In the genomic region with DNA sequence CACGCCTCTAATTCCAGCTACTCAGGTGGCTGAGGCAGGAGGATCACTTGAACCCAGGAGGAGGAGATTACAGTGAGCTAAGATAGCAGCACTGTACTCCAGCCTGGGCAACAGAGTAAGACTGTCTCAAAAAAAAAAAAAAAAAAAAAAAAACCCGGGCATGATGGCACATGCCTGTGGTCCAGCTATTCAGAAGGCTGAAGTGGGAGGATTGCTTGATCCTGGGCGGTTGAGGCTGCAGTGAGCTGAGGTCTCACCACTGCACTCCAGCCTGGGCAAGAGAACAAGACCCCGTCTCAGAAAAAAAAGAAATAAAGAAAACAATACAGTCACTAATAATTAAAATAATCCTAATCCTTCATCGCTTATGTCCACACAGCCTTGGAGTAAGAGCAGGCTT, we compare ENCODE assay signal across 10 cellular contexts.
DNase-seq lines count a peak whose midpoint lies in the region; ATAC-seq, FAIRE-seq and TF ChIP-seq lines count a peak whose summit lies in the region.
"Had no signal": no experiment of that assay in that cellular context is flagged by ENCODE, and none has a peak within 500 bp of the region (broad histone marks: within the 10 kb centered on the region; RNA-seq: fewer than 3 reads in every experiment).

No MANE protein-coding gene starts in this region.

- intact Hi-C loops in esophagus squamous epithelium (cut with DNase I), result no loop called here

- H3K4me1 ChIP-seq in ACC112 (ENCODE audit: control insufficient read depth, insufficient read depth, low read length, unreplicated experiment) (peaks cover 71% of the 10 kb centered on the region), esophagus squamous epithelium (peaks cover 0 to 70% (median 45%) of the 10 kb centered on the region in 3 donors)

- DNase-seq in RPMI8226, result peak; percentile 15
- no peak for DNase-seq in esophagus squamous epithelium (lab: John Stamatoyannopoulos, UW)
- no peak for DNase-seq in osteocyte (ENCODE audit: extremely low spot score, unreplicated experiment)
- no peak for DNase-seq in GM10248 (ENCODE audit: extremely low spot score)
- no peak for DNase-seq in HTR-8/SVneo (ENCODE audit: insufficient read length, low spot score)
- DNase-seq: kidney had no signal

- POLR2A ChIA-PET in GM10248 (lab: Yijun Ruan, JAX), result interaction anchor here (0.6 kb wide), 2 partner anchors 34 to 217 kb away, joined by 3 to 4 read pairs; no protein-coding TSS in a partner anchor

- CTCF ChIA-PET in GM10248 (lab: Yijun Ruan, JAX), result interaction anchor here (1.5 kb wide), 1 partner anchor 14 kb away, joined by 4 read pairs; no protein-coding TSS in a partner anchor

- ATAC-seq in GM18870 (IDR thresholded peaks at IDR 0.05; ENCODE audit: unreplicated experiment), result no peak
- no peak for ATAC-seq in HG02759 (IDR thresholded peaks at IDR 0.05; ENCODE audit: unreplicated experiment)
- ATAC-seq: activated T-helper 17 cell treated with anti-CD3 and anti-CD28 coated beads, Interleukin-2, amount 50 U/mL, for 72 hours had no signal

- peak overlapping the region; percentile 66 for H3K27ac ChIP-seq in ACC112 (ENCODE audit: low read depth, low read length)
- peak overlapping the region in 3 of 4 donors; percentile 45 to 54 (median 49) for H3K27ac ChIP-seq in esophagus squamous epithelium

- H2AFZ ChIP-seq in ACC112 (ENCODE audit: low read length, unreplicated experiment), result no peak overlapping the region

- H3K4me3 ChIP-seq in ACC112 (ENCODE audit: low read depth, low read length) (peak overlapping the region; percentile 10; the same call in 1 of the 2 replicates), esophagus squamous epithelium (no peak overlapping the region)

- H3K4me3 Mint-ChIP-seq in osteocyte (ENCODE audit: unreplicated experiment), result no peak overlapping the region
- H3K4me3 Mint-ChIP-seq: activated T-helper 17 cell treated with anti-CD3 and anti-CD28 coated beads, Interleukin-2, amount 50 U/mL, for 72 hours had no signal

- H3K9me3 ChIP-seq in esophagus squamous epithelium, result no peaks in the 10 kb centered on the region

- no peaks in the 10 kb centered on the region for H3K9me3 Mint-ChIP-seq in osteocyte (ENCODE audit: unreplicated experiment)

- peak overlapping the region; percentile 48 for H3K27ac Mint-ChIP-seq in osteocyte (ENCODE audit: unreplicated experiment)
- H3K27ac Mint-ChIP-seq: activated T-helper 17 cell treated with anti-CD3 and anti-CD28 coated beads, Interleukin-2, amount 50 U/mL, for 72 hours had no signal

- peaks cover 2% of the 10 kb centered on the region for H3K36me3 Mint-ChIP-seq in osteocyte (ENCODE audit: unreplicated experiment)

- no peak for FAIRE-seq in HTR-8/SVneo (lab: Jason Lieb, UNC)
- FAIRE-seq: kidney had no signal

- peaks cover 69% of the 10 kb centered on the region for H3K4me1 Mint-ChIP-seq in osteocyte (ENCODE audit: unreplicated experiment)
- H3K4me1 Mint-ChIP-seq: activated T-helper 17 cell treated with anti-CD3 and anti-CD28 coated beads, Interleukin-2, amount 50 U/mL, for 72 hours had no signal

- TF ChIP-seq CTCF in esophagus squamous epithelium (IDR thresholded peaks at IDR 0.05), result no peak
- TF ChIP-seq CTCF in osteocyte (IDR thresholded peaks at IDR 0.05), result no peak
- TF ChIP-seq CTCF in GM10248 (IDR thresholded peaks at IDR 0.05; ENCODE audit: control extremely low read depth, extremely low read depth, low read depth, missing control alignments), result no peak

- H3K79me2 ChIP-seq in ACC112 (ENCODE audit: control insufficient read depth, insufficient read depth, low read length, unreplicated experiment), result peaks cover 70% of the 10 kb centered on the region

- 76 to 79% methylated on average over 4 to 5 of the region's 5 CpGs for WGBS in esophagus squamous epithelium, 2 donors

- H3K27me3 ChIP-seq in ACC112 (ENCODE audit: insufficient read depth, low read length) (no peaks in the 10 kb centered on the region), esophagus squamous epithelium (no peaks in the 10 kb centered on the region)

- H3K36me3 ChIP-seq in ACC112 (ENCODE audit: insufficient read depth, low read length), result peaks cover 4% of the 10 kb centered on the region
- no peaks in the 10 kb centered on the region for H3K36me3 ChIP-seq in esophagus squamous epithelium

- no peak for TF ChIP-seq POLR2A in esophagus squamous epithelium (IDR thresholded peaks at IDR 0.05)

- H3K27me3 Mint-ChIP-seq in osteocyte (ENCODE audit: unreplicated experiment), result no peaks in the 10 kb centered on the region
